10 cellular contexts compared by ENCODE assay signal in the genomic region with DNA sequence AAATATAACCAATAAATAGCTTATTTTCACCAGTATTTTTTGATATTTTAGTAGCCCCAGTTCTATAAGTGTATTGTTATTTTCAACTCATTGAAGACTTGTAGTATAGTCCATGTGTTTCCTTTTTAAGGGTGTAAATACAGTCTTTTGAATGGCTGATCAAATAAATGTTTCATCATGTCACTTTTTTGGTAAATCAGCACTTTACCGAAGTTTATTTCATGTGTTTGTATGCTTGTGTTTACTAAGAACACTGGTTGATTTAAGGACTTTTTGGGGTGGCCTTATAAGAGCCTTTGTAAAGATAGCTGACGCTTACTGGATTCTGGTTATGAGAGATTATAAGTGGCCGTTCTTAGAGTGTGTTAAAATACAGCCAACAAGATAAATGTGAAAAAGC. TPM values are rescaled to one million over a fixed set of nuclear protein-coding genes. Genes with fewer than 3 reads are reported as not detected.
DNase-seq lines count a peak whose midpoint lies in the region; ATAC-seq and TF ChIP-seq lines count a peak whose summit lies in the region.
"Had no signal": no experiment of that assay in that cellular context is flagged by ENCODE, and none has a peak within 500 bp of the region (broad histone marks: within the 10 kb centered on the region; RNA-seq: fewer than 3 reads in every experiment).

No MANE protein-coding gene starts in this region.

- H3K9me3 ChIP-seq in left ventricle myocardium inferior (replicated peaks) (no peaks in the 10 kb centered on the region), adipocyte (ENCODE audit: control insufficient read depth, low read length) (no peaks in the 10 kb centered on the region), liver (ENCODE audit: control insufficient read depth in 4 of 4, low read length in 3 of 4) (no peaks in the 10 kb centered on the region), upper lobe of right lung (no peaks in the 10 kb centered on the region)

- intact Hi-C loops in left ventricle myocardium inferior (cut with micrococcal nuclease) (no loop called here), left cardiac atrium (cut with DNase I) (no loop called here), upper lobe of right lung (cut with DNase I) (no loop called here)

- no peak for TF ChIP-seq RAD21 in liver (IDR thresholded peaks at IDR 0.05)

- TF ChIP-seq CTCF in left ventricle myocardium inferior (IDR thresholded peaks at IDR 0.05; ENCODE audit: borderline replicate concordance): no peak
- TF ChIP-seq CTCF in liver (IDR thresholded peaks at IDR 0.05; ENCODE audit: low read depth, low read length, missing input control): no peak
- no peak for TF ChIP-seq CTCF in upper lobe of right lung (IDR thresholded peaks at IDR 0.05)

- 16% methylated on average over 3 of the region's 3 CpGs for WGBS in liver

- in situ Hi-C loops in ACHN (cut with HindIII; ENCODE audit: low pct_ligation_motif_present, low pct_unique_long_range_greater_than_20kb, low sequenced_read_pairs): no loop called here

- H3K4me3 ChIP-seq in left ventricle myocardium inferior: peak overlapping the region; percentile 93
- H3K4me3 ChIP-seq in adipocyte (ENCODE audit: low read length): peak overlapping the region; percentile 99
- H3K4me3 ChIP-seq in liver (ENCODE audit: low read depth in 1 of 3, low read length in 3 of 3): peak overlapping the region in 1 of 3 donors; percentile 33
- H3K4me3 ChIP-seq in upper lobe of right lung: peak overlapping the region; percentile 78

- ATAC-seq in left cardiac atrium (no peak), upper lobe of right lung (no peak)

- no peak overlapping the region for H3K27ac ChIP-seq in left ventricle myocardium inferior (replicated peaks)
- no peak overlapping the region for H3K27ac ChIP-seq in liver (ENCODE audit: low read depth in 1 of 2, low read length in 2 of 2)
- no peak overlapping the region for H3K27ac ChIP-seq in upper lobe of right lung

- H3K27me3 ChIP-seq in left ventricle myocardium inferior (ENCODE audit: low read depth) (no peaks in the 10 kb centered on the region), adipocyte (replicated peaks; ENCODE audit: control insufficient read depth, insufficient read depth, low read length) (no peaks in the 10 kb centered on the region), liver (ENCODE audit: control insufficient read depth in 4 of 4, insufficient read depth in 4 of 4, low read length in 3 of 4) (no peaks in the 10 kb centered on the region), upper lobe of right lung (no peaks in the 10 kb centered on the region)

- H3K4me1 ChIP-seq in left ventricle myocardium inferior (peaks cover 55% of the 10 kb centered on the region), adipocyte (ENCODE audit: control insufficient read depth, insufficient read depth, low read length) (peaks cover 33% of the 10 kb centered on the region), liver (ENCODE audit: control insufficient read depth in 4 of 4, insufficient read depth in 4 of 4, low read length in 3 of 4) (peaks cover 1 to 29% (median 24%) of the 10 kb centered on the region in 4 donors), upper lobe of right lung (peaks cover 30% of the 10 kb centered on the region)

- H3K9ac ChIP-seq in adipocyte (ENCODE audit: low read length) (peak overlapping the region; percentile 100), liver (ENCODE audit: low read depth in 1 of 2, low read length in 2 of 2) (peak overlapping the region in 1 of 2 donors; percentile 12)

- DNase-seq in left ventricle myocardium inferior (no peak), left cardiac atrium (no peak), adipocyte (ENCODE audit: low read depth) (no peak), upper lobe of right lung (no peak), AML-193 (lab: John Stamatoyannopoulos, UW) (no peak), ACHN (no peak)
- no peak for DNase-seq in stimulated activated CD4-positive, alpha-beta T cell treated with anti-CD3 and anti-CD28 coated beads, Interleukin-4, amount 100 ng/mL, for 1 hour
- DNase-seq: DMS153, NCI-H510A treated with DMSO at 0.1 percent for 48 hours had no signal

- H3K36me3 ChIP-seq in left ventricle myocardium inferior (no peaks in the 10 kb centered on the region), adipocyte (ENCODE audit: control insufficient read depth, insufficient read depth, low read length, severe bottlenecking) (peaks cover 18% of the 10 kb centered on the region), liver (ENCODE audit: control insufficient read depth in 4 of 4, insufficient read depth in 3 of 4, low read depth in 1 of 4, low read length in 3 of 4) (peaks cover 0 to 2% (median 0%) of the 10 kb centered on the region in 4 donors), upper lobe of right lung (peaks cover 16% of the 10 kb centered on the region)

TF ChIP-seq in liver, 16 proteins besides CTCF, POLR2A, EP300 and RAD21:
- TF ChIP-seq REST (IDR thresholded peaks at IDR 0.05): no peak
- TF ChIP-seq GABPA (IDR thresholded peaks at IDR 0.05 in 1 of 2, conservative IDR thresholded peaks at IDR 0.05 in 1 of 2): no peak
- no peak for TF ChIP-seq RXRA (IDR thresholded peaks at IDR 0.05)
- peak; percentile 12 for TF ChIP-seq FOXA2 (IDR thresholded peaks at IDR 0.05)
- TF ChIP-seq, protein P1, sequence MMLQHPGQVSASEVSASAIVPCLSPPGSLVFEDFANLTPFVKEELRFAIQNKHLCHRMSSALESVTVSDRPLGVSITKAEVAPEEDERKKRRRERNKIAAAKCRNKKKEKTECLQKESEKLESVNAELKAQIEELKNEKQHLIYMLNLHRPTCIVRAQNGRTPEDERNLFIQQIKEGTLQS (IDR thresholded peaks at IDR 0.05): no peak
- no peak for TF ChIP-seq SP1 (IDR thresholded peaks at IDR 0.05)

RNA-seq across cellular contexts. Expression of gene UBE2K, which starts 2.6 kb away (rescaled TPM):
- total RNA-seq in left ventricle myocardium inferior: 54.4 TPM
- 10 to 100 TPM; 52.2 to 60.9 TPM for total RNA-seq in left cardiac atrium
- 10 to 100 TPM; 25.8 to 26.3 TPM for total RNA-seq in liver
- 10 to 100 TPM; 21.5 to 45.3 TPM for polyA plus RNA-seq in liver
- 51.4 TPM for total RNA-seq in upper lobe of right lung
